Comparison of ENCODE assay signal across 1 cellular context in genomic region chr15:75577401-75578205, GRCh38.
TF ChIP-seq lines count a peak whose summit lies in the region.

No MANE protein-coding gene starts in this region.

TF ChIP-seq in HEK293, 187 proteins besides CTCF, POLR2A, EP300 and RAD21 (continued from another document):
- TF ChIP-seq ZNF473 (tag by site-specific recombination; IDR thresholded peaks at IDR 0.05) (no peak), KLF1 (tag by site-specific recombination; IDR thresholded peaks at IDR 0.05) (no peak), PRDM10 (tag by site-specific recombination; IDR thresholded peaks at IDR 0.05) (no peak), ZBTB17 (tag by site-specific recombination; IDR thresholded peaks at IDR 0.05) (peak; percentile 44; the same call in 1 of the 2 replicates), ZNF341 (tag by site-specific recombination; IDR thresholded peaks at IDR 0.05; ENCODE audit: low read depth) (peak; percentile 7; the same call in 1 of the 2 replicates), ZNF114 (tag by site-specific recombination; IDR thresholded peaks at IDR 0.05) (no peak), ZNF555 (tag by site-specific recombination; conservative IDR thresholded peaks at IDR 0.05) (no peak)
TF ChIP-seq in HEK293: peak in this region for 8.
